Comparison of ENCODE assay signal across 1 cellular context in the genomic region with DNA sequence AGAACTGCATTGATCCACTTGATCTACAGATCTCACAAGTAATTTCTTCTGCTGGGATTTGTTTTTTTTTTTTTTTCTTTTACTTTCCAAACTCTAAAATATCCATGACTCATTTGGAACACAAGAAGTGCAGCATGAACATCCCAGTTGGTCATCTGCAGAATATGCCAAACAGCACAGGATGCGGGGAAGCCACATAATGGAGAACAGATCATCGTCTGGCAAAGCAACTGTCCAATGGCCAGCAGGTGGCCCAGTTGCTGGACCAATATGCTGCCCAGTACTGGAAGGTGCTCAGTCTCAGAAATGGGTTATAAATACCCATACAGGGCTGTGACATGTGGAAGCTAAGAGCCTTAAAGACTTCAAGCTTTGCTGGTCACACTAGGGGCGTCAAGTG.
TF ChIP-seq lines count a peak whose summit lies in the region.

No MANE protein-coding gene starts in this region.

TF ChIP-seq in SK-N-SH, 30 proteins besides CTCF, POLR2A, EP300 and RAD21 (continued from another document):
- peak; percentile 12; the same call in 1 of the 2 replicates for TF ChIP-seq JUND (IDR thresholded peaks at IDR 0.05)
- TF ChIP-seq TCF12 (IDR thresholded peaks at IDR 0.05) = peak; percentile 52
- TF ChIP-seq TEAD4 (IDR thresholded peaks at IDR 0.05; ENCODE audit: borderline replicate concordance, insufficient read depth) = no peak
- TF ChIP-seq EZH2phosphoT487 (IDR thresholded peaks at IDR 0.05; ENCODE audit: borderline replicate concordance, low read depth) = no peak
- TF ChIP-seq GATA2 (CRISPR knock-in tag; IDR thresholded peaks at IDR 0.05) = no peak
- no peak for TF ChIP-seq MXI1 (IDR thresholded peaks at IDR 0.05; ENCODE audit: low read depth, low read length)
- 0 out of 2 replicates have a peak, but pooled peaks have one; percentile 22 for TF ChIP-seq RCOR1 (IDR thresholded peaks at IDR 0.05; ENCODE audit: low read length)
- TF ChIP-seq, protein P1, sequence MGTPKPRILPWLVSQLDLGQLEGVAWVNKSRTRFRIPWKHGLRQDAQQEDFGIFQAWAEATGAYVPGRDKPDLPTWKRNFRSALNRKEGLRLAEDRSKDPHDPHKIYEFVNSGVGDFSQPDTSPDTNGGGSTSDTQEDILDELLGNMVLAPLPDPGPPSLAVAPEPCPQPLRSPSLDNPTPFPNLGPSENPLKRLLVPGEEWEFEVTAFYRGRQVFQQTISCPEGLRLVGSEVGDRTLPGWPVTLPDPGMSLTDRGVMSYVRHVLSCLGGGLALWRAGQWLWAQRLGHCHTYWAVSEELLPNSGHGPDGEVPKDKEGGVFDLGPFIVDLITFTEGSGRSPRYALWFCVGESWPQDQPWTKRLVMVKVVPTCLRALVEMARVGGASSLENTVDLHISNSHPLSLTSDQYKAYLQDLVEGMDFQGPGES (IDR thresholded peaks at IDR 0.05; ENCODE audit: low read depth, low read length) = no peak
- TF ChIP-seq, protein P2, sequence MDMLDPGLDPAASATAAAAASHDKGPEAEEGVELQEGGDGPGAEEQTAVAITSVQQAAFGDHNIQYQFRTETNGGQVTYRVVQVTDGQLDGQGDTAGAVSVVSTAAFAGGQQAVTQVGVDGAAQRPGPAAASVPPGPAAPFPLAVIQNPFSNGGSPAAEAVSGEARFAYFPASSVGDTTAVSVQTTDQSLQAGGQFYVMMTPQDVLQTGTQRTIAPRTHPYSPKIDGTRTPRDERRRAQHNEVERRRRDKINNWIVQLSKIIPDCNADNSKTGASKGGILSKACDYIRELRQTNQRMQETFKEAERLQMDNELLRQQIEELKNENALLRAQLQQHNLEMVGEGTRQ (IDR thresholded peaks at IDR 0.05; ENCODE audit: borderline replicate concordance, low read depth, low read length) = no peak
